Comparison of ENCODE assay signal across 21 cellular contexts in the genomic region with DNA sequence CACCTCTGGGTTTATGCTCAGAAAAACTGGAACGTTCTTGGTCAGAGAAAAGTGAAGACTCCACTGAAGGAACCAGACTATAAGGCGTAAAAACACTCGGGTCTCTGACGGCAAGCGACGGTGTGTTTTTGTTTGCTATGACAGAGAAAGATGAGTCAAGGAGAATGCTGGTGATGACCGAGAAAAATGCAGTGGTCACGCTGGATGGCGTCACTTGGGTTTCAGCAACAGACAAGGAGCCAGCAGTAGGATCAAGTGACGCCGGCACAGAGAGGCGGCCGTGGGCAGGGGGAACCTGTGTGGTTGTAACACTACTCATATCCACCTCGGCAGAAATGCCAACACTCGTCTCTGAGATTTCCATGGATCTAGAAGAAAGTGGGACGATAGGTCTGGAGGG.
"Had no signal": no experiment of that assay in that cellular context is flagged by ENCODE, and none has a peak within 500 bp of the region (broad histone marks: within the 10 kb centered on the region; RNA-seq: fewer than 3 reads in every experiment).

No MANE protein-coding gene starts in this region.

- H3K9me3 Mint-ChIP-seq: activated B cell treated with CpG ODN at 0.5 μM for 24 hours; activated CD4-positive, alpha-beta T cell treated with anti-CD3 and anti-CD28 coated beads, Interleukin-2, amount 10 ng/mL, durations not matched to agents 24 days and 14 days; activated naive CD4-positive, alpha-beta T cell treated with anti-CD3 and anti-CD28 coated beads, Interleukin-2, amount 10 ng/mL, durations not matched to agents 7 days and 5 days; activated naive CD8-positive, alpha-beta T cell treated with anti-CD3 and anti-CD28 coated beads for 36 hours; activated T-cell treated with anti-CD3 and anti-CD28 coated beads, Interleukin-2, amount 50 U/mL, for 72 hours; activated T-helper 2 cell treated with anti-CD3 and anti-CD28 coated beads, Interferon-gamma antibody, Interleukin-2, Interleukin-4, amounts not matched to agents 10 μg/mL and 5 μg/mL and 100 μg/mL, durations not matched to agents 14 hours and 24 hours and 36 hours; T-helper 1 cell treated with Interleukin-12 subunit alpha and Interleukin-12 subunit beta and Interleukin-4 antibody, amounts not matched to agents 30 μg/mL and 1 μg/mL, for 36 hours had no signal

- H3K36me3 Mint-ChIP-seq: activated naive CD4-positive, alpha-beta T cell treated with anti-CD3 and anti-CD28 coated beads, Interleukin-2, amount 10 ng/mL, durations not matched to agents 7 days and 5 days; activated naive CD8-positive, alpha-beta T cell treated with anti-CD3 and anti-CD28 coated beads for 36 hours had no signal

- H3K4me1 Mint-ChIP-seq: activated B cell treated with CpG ODN at 0.5 μM for 24 hours had no signal

- H3K4me3 Mint-ChIP-seq: activated B cell treated with CpG ODN at 0.5 μM for 24 hours; activated CD4-positive, alpha-beta T cell treated with anti-CD3 and anti-CD28 coated beads, Interleukin-2, amount 10 ng/mL, durations not matched to agents 24 days and 14 days; activated naive CD4-positive, alpha-beta T cell treated with anti-CD3 and anti-CD28 coated beads, Interleukin-2, amount 10 ng/mL, durations not matched to agents 7 days and 5 days; activated naive CD8-positive, alpha-beta T cell treated with anti-CD3 and anti-CD28 coated beads for 36 hours; activated T-cell treated with anti-CD3 and anti-CD28 coated beads, Interleukin-2, amount 50 U/mL, for 72 hours; T-helper 1 cell treated with Interleukin-12 subunit alpha and Interleukin-12 subunit beta and Interleukin-4 antibody, amounts not matched to agents 30 μg/mL and 1 μg/mL, for 36 hours had no signal

- H3K27ac Mint-ChIP-seq: activated B cell treated with CpG ODN at 0.5 μM for 24 hours; activated CD4-positive, alpha-beta T cell treated with anti-CD3 and anti-CD28 coated beads, Interleukin-2, amount 10 ng/mL, durations not matched to agents 24 days and 14 days; activated naive CD4-positive, alpha-beta T cell treated with anti-CD3 and anti-CD28 coated beads, Interleukin-2, amount 10 ng/mL, durations not matched to agents 7 days and 5 days; activated naive CD8-positive, alpha-beta T cell treated with anti-CD3 and anti-CD28 coated beads for 36 hours; activated T-cell treated with anti-CD3 and anti-CD28 coated beads, Interleukin-2, amount 50 U/mL, for 72 hours; activated T-helper 2 cell treated with anti-CD3 and anti-CD28 coated beads, Interferon-gamma antibody, Interleukin-2, Interleukin-4, amounts not matched to agents 10 μg/mL and 5 μg/mL and 100 μg/mL, durations not matched to agents 14 hours and 24 hours and 36 hours; T-helper 1 cell treated with Interleukin-12 subunit alpha and Interleukin-12 subunit beta and Interleukin-4 antibody, amounts not matched to agents 30 μg/mL and 1 μg/mL, for 36 hours had no signal

- DNase-seq: activated B cell treated with CpG ODN at 0.5 μM for 24 hours; activated CD4-positive, alpha-beta T cell treated with anti-CD3 and anti-CD28 coated beads for 1 hour; activated CD4-positive, alpha-beta T cell treated with anti-CD3 and anti-CD28 coated beads, Interleukin-2, amount 10 ng/mL, durations not matched to agents 24 days and 14 days; activated CD4-positive, alpha-beta T cell treated with anti-CD3 and anti-CD28 coated beads, Interleukin-2, amount 50 U/mL, for 48 hours; activated gamma-delta T cell treated with Interleukin-2 at 50 U/mL for 16 hours; activated naive CD4-positive, alpha-beta T cell treated with anti-CD3 and anti-CD28 coated beads, Interleukin-2, amount 10 ng/mL, durations not matched to agents 7 days and 5 days; activated naive CD8-positive, alpha-beta T cell treated with anti-CD3 and anti-CD28 coated beads for 36 hours; activated T-cell treated with anti-CD3 and anti-CD28 coated beads, Interleukin-2, amount 50 U/mL, for 72 hours; MG63; NCI-H1105 treated with DMSO at 0.1 percent for 48 hours; NCI-H1436 treated with DMSO at 0.1 percent for 48 hours; NCI-H187; NCI-H2081 treated with DMSO at 0.1 percent for 48 hours; NCI-H446; NCI-H524; Peyer's patch; SHP77; SW 1271 had no signal

- H3K27ac ChIP-seq: Peyer's patch, SJSA1 had no signal

- H3K4me3 ChIP-seq: MG63, Peyer's patch, SJSA1 had no signal
